1 cellular context compared by ENCODE assay signal in the genomic region with DNA sequence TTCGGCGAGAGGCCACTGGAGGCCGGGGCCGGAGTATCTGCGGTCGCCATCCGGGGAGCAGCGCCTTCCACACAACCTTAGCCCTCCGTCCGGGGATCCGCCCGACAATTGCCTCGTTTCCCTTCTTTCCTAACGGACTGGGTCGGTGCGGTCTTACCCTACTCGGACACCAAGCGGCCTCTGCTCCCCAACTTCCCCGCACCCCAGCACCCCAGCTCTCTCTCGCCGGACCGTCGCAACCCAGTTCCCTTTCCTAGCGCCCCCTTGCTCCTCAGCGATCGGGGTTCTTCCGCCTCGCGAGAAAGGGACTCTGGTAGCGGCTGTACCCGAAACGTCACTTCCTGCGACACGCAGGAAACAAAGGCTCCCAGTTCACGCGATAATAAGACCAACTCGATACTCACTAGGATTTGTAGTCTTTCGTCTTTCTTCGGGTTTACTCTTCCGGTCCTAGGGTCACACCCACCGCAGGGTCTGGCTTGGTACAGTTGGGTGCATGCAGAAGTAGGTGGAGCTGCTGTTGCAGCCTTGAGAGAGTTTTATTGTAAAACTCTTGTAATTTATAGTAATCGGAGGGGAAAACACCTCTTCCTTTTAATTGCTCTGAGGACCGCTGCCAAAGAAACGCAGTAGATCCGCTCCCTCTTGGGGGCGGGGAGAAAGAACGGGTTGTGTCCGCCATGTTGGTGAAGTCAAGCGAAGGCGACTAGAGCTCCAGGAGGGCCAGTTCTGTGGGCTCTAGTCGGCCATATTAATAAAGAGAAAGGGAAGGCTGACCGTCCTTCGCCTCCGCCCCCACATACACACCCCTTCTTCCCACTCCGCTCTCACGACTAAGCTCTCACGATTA.
TF ChIP-seq lines count a peak whose summit lies in the region.

A gene (plus strand): TSS at position 741 of the 850 bp plus-strand sequence. CDS start 209 bp downstream, outside the sequence.
A gene with protein sequence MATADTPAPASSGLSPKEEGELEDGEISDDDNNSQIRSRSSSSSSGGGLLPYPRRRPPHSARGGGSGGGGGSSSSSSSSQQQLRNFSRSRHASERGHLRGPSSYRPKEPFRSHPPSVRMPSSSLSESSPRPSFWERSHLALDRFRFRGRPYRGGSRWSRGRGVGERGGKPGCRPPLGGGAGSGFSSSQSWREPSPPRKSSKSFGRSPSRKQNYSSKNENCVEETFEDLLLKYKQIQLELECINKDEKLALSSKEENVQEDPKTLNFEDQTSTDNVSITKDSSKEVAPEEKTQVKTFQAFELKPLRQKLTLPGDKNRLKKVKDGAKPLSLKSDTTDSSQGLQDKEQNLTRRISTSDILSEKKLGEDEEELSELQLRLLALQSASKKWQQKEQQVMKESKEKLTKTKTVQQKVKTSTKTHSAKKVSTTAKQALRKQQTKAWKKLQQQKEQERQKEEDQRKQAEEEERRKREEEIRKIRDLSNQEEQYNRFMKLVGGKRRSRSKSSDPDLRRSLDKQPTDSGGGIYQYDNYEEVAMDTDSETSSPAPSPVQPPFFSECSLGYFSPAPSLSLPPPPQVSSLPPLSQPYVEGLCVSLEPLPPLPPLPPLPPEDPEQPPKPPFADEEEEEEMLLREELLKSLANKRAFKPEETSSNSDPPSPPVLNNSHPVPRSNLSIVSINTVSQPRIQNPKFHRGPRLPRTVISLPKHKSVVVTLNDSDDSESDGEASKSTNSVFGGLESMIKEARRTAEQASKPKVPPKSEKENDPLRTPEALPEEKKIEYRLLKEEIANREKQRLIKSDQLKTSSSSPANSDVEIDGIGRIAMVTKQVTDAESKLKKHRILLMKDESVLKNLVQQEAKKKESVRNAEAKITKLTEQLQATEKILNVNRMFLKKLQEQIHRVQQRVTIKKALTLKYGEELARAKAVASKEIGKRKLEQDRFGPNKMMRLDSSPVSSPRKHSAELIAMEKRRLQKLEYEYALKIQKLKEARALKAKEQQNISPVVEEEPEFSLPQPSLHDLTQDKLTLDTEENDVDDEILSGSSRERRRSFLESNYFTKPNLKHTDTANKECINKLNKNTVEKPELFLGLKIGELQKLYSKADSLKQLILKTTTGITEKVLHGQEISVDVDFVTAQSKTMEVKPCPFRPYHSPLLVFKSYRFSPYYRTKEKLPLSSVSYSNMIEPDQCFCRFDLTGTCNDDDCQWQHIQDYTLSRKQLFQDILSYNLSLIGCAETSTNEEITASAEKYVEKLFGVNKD (N-terminal part only) (minus strand): TSS at position 288 of the 850 bp plus-strand sequence. CDS start 238 bp downstream, at position 50.

TF ChIP-seq in K562, 482 proteins besides CTCF, POLR2A, EP300 and RAD21 (continued from another document and continues in another):
- TF ChIP-seq, protein P1, sequence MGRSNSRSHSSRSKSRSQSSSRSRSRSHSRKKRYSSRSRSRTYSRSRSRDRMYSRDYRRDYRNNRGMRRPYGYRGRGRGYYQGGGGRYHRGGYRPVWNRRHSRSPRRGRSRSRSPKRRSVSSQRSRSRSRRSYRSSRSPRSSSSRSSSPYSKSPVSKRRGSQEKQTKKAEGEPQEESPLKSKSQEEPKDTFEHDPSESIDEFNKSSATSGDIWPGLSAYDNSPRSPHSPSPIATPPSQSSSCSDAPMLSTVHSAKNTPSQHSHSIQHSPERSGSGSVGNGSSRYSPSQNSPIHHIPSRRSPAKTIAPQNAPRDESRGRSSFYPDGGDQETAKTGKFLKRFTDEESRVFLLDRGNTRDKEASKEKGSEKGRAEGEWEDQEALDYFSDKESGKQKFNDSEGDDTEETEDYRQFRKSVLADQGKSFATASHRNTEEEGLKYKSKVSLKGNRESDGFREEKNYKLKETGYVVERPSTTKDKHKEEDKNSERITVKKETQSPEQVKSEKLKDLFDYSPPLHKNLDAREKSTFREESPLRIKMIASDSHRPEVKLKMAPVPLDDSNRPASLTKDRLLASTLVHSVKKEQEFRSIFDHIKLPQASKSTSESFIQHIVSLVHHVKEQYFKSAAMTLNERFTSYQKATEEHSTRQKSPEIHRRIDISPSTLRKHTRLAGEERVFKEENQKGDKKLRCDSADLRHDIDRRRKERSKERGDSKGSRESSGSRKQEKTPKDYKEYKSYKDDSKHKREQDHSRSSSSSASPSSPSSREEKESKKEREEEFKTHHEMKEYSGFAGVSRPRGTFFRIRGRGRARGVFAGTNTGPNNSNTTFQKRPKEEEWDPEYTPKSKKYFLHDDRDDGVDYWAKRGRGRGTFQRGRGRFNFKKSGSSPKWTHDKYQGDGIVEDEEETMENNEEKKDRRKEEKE (IDR thresholded peaks at IDR 0.05; ENCODE audit: borderline replicate concordance in 1 of 2, control insufficient read depth in 1 of 2, low read depth in 2 of 2, low read length in 1 of 2) = peak; percentile 38 to 84; a peak in 1 of 4 replicates
- TF ChIP-seq ZNF212 (CRISPR knock-in tag; IDR thresholded peaks at IDR 0.05) (no peak), GTF2F1 (IDR thresholded peaks at IDR 0.05; ENCODE audit: low read depth, low read length) (no peak; the same call in 1 of the 2 replicates), TEAD2 (tag; IDR thresholded peaks at IDR 0.05) (no peak), MEIS2 (IDR thresholded peaks at IDR 0.05; ENCODE audit: partially characterized antibody) (no peak), TGIF2 (CRISPR knock-in tag; IDR thresholded peaks at IDR 0.05) (no peak), ZNF668 (CRISPR knock-in tag; IDR thresholded peaks at IDR 0.05) (no peak), BRD9 (IDR thresholded peaks at IDR 0.05; ENCODE audit: low read depth, partially characterized antibody) (peak; percentile 23), WHSC1 (IDR thresholded peaks at IDR 0.05; ENCODE audit: low read length) (no peak), EGR1 (conservative IDR thresholded peaks at IDR 0.05) (peak; percentile 95), BRCA1 (IDR thresholded peaks at IDR 0.05) (no peak), BRCA1 (CRISPR knock-in tag; IDR thresholded peaks at IDR 0.05) (no peak), ZBTB1 (CRISPR knock-in tag; IDR thresholded peaks at IDR 0.05; ENCODE audit: borderline replicate concordance, low read depth) (no peak), ZFP36 (IDR thresholded peaks at IDR 0.05; ENCODE audit: low read depth, low read length, partially characterized antibody) (no peak), RFX5 (IDR thresholded peaks at IDR 0.05; ENCODE audit: low read depth, low read length) (no peak), ZNF133 (CRISPR knock-in tag; IDR thresholded peaks at IDR 0.05) (no peak), ZNF384 (IDR thresholded peaks at IDR 0.05; ENCODE audit: low read depth, low read length) (no peak), YBX1 (IDR thresholded peaks at IDR 0.05) (no peak), RBM34 (IDR thresholded peaks at IDR 0.05; ENCODE audit: borderline replicate concordance, insufficient read depth, low read length) (no peak), TRIM24 (IDR thresholded peaks at IDR 0.05) (peak in 1 of 2 experiments; percentile 77; a peak in 2 of 4 replicates), NCOA2 (IDR thresholded peaks at IDR 0.05; ENCODE audit: partially characterized antibody in 2 of 2) (no peak), ZNF830 (CRISPR knock-in tag; IDR thresholded peaks at IDR 0.05) (0 out of 2 replicates have a peak, but pooled peaks have one; percentile 34), PRMT5 (CRISPR knock-in tag; IDR thresholded peaks at IDR 0.05) (no peak), TOE1 (IDR thresholded peaks at IDR 0.05; ENCODE audit: borderline replicate concordance) (no peak), TOE1 (CRISPR knock-in tag; IDR thresholded peaks at IDR 0.05; ENCODE audit: borderline replicate concordance, low read depth) (0 out of 2 replicates have a peak, but pooled peaks have one; percentile 45)
- TF ChIP-seq, protein P2, sequence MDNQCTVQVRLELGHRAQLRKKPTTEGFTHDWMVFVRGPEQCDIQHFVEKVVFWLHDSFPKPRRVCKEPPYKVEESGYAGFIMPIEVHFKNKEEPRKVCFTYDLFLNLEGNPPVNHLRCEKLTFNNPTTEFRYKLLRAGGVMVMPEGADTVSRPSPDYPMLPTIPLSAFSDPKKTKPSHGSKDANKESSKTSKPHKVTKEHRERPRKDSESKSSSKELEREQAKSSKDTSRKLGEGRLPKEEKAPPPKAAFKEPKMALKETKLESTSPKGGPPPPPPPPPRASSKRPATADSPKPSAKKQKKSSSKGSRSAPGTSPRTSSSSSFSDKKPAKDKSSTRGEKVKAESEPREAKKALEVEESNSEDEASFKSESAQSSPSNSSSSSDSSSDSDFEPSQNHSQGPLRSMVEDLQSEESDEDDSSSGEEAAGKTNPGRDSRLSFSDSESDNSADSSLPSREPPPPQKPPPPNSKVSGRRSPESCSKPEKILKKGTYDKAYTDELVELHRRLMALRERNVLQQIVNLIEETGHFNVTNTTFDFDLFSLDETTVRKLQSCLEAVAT (IDR thresholded peaks at IDR 0.05) = peak; percentile 82 to 88
- TF ChIP-seq, protein P3, sequence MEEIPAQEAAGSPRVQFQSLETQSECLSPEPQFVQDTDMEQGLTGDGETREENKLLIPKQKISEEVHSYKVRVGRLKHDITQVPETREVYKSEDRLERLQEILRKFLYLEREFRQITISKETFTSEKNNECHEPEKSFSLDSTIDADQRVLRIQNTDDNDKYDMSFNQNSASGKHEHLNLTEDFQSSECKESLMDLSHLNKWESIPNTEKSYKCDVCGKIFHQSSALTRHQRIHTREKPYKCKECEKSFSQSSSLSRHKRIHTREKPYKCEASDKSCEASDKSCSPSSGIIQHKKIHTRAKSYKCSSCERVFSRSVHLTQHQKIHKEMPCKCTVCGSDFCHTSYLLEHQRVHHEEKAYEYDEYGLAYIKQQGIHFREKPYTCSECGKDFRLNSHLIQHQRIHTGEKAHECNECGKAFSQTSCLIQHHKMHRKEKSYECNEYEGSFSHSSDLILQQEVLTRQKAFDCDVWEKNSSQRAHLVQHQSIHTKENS (CRISPR knock-in tag; IDR thresholded peaks at IDR 0.05) = no peak
- TF ChIP-seq, protein P4, sequence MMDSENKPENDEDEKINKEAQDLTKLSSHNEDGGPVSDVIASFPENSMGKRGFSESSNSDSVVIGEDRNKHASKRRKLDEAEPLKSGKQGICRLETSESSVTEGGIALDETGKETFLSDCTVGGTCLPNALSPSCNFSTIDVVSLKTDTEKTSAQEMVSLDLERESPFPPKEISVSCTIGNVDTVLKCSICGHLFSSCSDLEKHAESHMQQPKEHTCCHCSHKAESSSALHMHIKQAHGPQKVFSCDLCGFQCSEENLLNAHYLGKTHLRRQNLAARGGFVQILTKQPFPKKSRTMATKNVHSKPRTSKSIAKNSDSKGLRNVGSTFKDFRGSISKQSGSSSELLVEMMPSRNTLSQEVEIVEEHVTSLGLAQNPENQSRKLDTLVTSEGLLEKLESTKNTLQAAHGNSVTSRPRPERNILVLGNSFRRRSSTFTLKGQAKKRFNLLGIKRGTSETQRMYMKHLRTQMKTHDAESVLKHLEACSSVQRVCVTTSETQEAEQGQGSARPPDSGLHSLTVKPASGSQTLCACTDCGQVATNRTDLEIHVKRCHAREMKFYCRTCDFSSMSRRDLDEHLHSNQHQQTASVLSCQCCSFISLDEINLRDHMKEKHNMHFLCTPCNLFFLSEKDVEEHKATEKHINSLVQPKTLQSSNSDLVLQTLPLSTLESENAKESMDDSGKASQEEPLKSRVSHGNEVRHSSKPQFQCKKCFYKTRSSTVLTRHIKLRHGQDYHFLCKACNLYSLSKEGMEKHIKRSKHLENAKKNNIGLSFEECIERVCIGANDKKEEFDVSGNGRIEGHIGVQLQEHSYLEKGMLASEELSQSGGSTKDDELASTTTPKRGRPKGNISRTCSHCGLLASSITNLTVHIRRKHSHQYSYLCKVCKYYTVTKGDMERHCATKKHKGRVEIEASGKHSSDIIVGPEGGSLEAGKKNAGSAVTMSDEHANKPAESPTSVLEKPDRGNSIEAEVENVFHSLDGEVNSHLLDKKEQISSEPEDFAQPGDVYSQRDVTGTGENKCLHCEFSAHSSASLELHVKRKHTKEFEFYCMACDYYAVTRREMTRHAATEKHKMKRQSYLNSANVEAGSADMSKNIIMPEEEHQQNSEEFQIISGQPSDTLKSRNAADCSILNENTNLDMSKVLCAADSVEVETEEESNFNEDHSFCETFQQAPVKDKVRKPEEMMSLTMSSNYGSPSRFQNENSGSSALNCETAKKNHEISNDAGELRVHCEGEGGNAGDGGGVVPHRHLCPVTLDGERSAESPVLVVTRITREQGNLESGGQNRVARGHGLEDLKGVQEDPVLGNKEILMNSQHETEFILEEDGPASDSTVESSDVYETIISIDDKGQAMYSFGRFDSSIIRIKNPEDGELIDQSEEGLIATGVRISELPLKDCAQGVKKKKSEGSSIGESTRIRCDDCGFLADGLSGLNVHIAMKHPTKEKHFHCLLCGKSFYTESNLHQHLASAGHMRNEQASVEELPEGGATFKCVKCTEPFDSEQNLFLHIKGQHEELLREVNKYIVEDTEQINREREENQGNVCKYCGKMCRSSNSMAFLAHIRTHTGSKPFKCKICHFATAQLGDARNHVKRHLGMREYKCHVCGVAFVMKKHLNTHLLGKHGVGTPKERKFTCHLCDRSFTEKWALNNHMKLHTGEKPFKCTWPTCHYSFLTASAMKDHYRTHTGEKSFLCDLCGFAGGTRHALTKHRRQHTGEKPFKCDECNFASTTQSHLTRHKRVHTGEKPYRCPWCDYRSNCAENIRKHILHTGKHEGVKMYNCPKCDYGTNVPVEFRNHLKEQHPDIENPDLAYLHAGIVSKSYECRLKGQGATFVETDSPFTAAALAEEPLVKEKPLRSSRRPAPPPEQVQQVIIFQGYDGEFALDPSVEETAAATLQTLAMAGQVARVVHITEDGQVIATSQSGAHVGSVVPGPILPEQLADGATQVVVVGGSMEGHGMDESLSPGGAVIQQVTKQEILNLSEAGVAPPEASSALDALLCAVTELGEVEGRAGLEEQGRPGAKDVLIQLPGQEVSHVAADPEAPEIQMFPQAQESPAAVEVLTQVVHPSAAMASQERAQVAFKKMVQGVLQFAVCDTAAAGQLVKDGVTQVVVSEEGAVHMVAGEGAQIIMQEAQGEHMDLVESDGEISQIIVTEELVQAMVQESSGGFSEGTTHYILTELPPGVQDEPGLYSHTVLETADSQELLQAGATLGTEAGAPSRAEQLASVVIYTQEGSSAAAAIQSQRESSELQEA (IDR thresholded peaks at IDR 0.05; ENCODE audit: low read depth) = no peak
- TF ChIP-seq, protein P5, sequence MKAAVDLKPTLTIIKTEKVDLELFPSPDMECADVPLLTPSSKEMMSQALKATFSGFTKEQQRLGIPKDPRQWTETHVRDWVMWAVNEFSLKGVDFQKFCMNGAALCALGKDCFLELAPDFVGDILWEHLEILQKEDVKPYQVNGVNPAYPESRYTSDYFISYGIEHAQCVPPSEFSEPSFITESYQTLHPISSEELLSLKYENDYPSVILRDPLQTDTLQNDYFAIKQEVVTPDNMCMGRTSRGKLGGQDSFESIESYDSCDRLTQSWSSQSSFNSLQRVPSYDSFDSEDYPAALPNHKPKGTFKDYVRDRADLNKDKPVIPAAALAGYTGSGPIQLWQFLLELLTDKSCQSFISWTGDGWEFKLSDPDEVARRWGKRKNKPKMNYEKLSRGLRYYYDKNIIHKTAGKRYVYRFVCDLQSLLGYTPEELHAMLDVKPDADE (conservative IDR thresholded peaks at IDR 0.05; ENCODE audit: control insufficient read depth, low read depth, low read length) = peak; percentile 71; the same call in 1 of the 2 replicates
- TF ChIP-seq, protein P6, sequence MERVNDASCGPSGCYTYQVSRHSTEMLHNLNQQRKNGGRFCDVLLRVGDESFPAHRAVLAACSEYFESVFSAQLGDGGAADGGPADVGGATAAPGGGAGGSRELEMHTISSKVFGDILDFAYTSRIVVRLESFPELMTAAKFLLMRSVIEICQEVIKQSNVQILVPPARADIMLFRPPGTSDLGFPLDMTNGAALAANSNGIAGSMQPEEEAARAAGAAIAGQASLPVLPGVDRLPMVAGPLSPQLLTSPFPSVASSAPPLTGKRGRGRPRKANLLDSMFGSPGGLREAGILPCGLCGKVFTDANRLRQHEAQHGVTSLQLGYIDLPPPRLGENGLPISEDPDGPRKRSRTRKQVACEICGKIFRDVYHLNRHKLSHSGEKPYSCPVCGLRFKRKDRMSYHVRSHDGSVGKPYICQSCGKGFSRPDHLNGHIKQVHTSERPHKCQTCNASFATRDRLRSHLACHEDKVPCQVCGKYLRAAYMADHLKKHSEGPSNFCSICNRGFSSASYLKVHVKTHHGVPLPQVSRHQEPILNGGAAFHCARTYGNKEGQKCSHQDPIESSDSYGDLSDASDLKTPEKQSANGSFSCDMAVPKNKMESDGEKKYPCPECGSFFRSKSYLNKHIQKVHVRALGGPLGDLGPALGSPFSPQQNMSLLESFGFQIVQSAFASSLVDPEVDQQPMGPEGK (CRISPR knock-in tag; IDR thresholded peaks at IDR 0.05; ENCODE audit: borderline replicate concordance) = no peak
